Comparison of ENCODE assay signal across 9 cellular contexts in genomic region chr5:136192526-136193395, GRCh38. TPM values are rescaled to one million over a fixed set of nuclear protein-coding genes. Genes with fewer than 3 reads are reported as not detected.
DNase-seq lines count a peak whose midpoint lies in the region; TF ChIP-seq lines count a peak whose summit lies in the region.
"Had no signal": no experiment of that assay in that cellular context is flagged by ENCODE, and none has a peak within 500 bp of the region (broad histone marks: within the 10 kb centered on the region; RNA-seq: fewer than 3 reads in every experiment).

TSS of gene SMIM32 (minus strand) at chr5:136193162. CDS start at chr5:136192524, 638 bp downstream.

- peak within 1 kb of the TSS in 1 of 3 experiments; percentile 55 for H3K27ac Mint-ChIP-seq in nephron

- H3K36me3 ChIP-seq in esophagus muscularis mucosa: peaks cover 0 to 18% (median 11%) of the 10 kb centered on the region in 4 donors

- intact Hi-C loops in esophagus muscularis mucosa (cut with DNase I): no loop called here

- no peak within 1 kb of the TSS for H3K27ac ChIP-seq in esophagus muscularis mucosa (replicated peaks in 1 of 4)

- TF ChIP-seq CTCF in AG09309 (IDR thresholded peaks at IDR 0.05; ENCODE audit: control insufficient read depth, insufficient read depth, low read depth, low read length, missing control alignments) (no peak), esophagus muscularis mucosa (IDR thresholded peaks at IDR 0.05) (no peak), nephron (IDR thresholded peaks at IDR 0.05; ENCODE audit: unreplicated experiment in 3 of 3) (no peak)

- no peak for TF ChIP-seq EP300 in esophagus muscularis mucosa (IDR thresholded peaks at IDR 0.05)

- peaks cover 19% of the 10 kb centered on the region for H3K36me3 Mint-ChIP-seq in nephron (ENCODE audit: low read depth)

- no peaks in the 10 kb centered on the region for H3K9me3 ChIP-seq in esophagus muscularis mucosa

- peaks cover 71% of the 10 kb centered on the region for H3K27me3 Mint-ChIP-seq in nephron (ENCODE audit: low read depth)

- H3K9me3 Mint-ChIP-seq in nephron: no peaks in the 10 kb centered on the region

- TF ChIP-seq POLR2A in esophagus muscularis mucosa (IDR thresholded peaks at IDR 0.05; ENCODE audit: low read depth): no peak

- peak within 1 kb of the TSS; percentile 81 to 86 (median 82) for H3K4me3 Mint-ChIP-seq in nephron

- H3K27me3 ChIP-seq in esophagus muscularis mucosa: peaks cover 0 to 37% (median 19%) of the 10 kb centered on the region in 4 donors

- H3K4me1 Mint-ChIP-seq in nephron: peaks cover 21% of the 10 kb centered on the region

- H3K4me1 ChIP-seq in esophagus muscularis mucosa: peaks cover 17 to 48% (median 40%) of the 10 kb centered on the region in 4 donors

- peak within 1 kb of the TSS; percentile 7 for H3K4me3 ChIP-seq in AG09309 (ENCODE audit: control insufficient read depth, low read depth, low read length)
- H3K4me3 ChIP-seq in esophagus muscularis mucosa: peak within 1 kb of the TSS; percentile 51 to 56 (median 54)

- 3% methylated on average over 31 of the region's 82 CpGs for WGBS in esophagus muscularis mucosa

- DNase-seq in AG09309 (ENCODE audit: low read depth) (no peak), NCI-H146 treated with DMSO at 0.1 percent for 48 hours (lab: John Stamatoyannopoulos, UW; ENCODE audit: unreplicated experiment) (peak; percentile 17), esophagus muscularis mucosa (ENCODE audit: extremely low spot score) (peak; percentile 53), HPDE6-E6E7 (ENCODE audit: extremely low spot score) (no peak), cortex of kidney (lab: John Stamatoyannopoulos, UW) (no peak), GF-D8 (lab: John Stamatoyannopoulos, UW) (no peak)
- no peak for DNase-seq in stimulated activated CD4-positive, alpha-beta T cell treated with anti-CD3 and anti-CD28 coated beads, Interleukin-12 subunit alpha, Interleukin-12 subunit beta, amount 100 ng/mL, for 4 hours
- DNase-seq: NCI-H1048 had no signal

RNA-seq across cellular contexts. Expression of gene SMIM32, which starts in this region (rescaled TPM):
- not detected for total RNA-seq in esophagus muscularis mucosa

Comparison
In these comparisons a context has a peak if more than half of its experiments do, and no peak if none do; other contexts are left out.
1. Peak in DNase-seq and H3K4me3 ChIP-seq in esophagus muscularis mucosa; RNA of the gene not detected or under 1 TPM.